29 cellular contexts compared by ENCODE assay signal in the genomic region with DNA sequence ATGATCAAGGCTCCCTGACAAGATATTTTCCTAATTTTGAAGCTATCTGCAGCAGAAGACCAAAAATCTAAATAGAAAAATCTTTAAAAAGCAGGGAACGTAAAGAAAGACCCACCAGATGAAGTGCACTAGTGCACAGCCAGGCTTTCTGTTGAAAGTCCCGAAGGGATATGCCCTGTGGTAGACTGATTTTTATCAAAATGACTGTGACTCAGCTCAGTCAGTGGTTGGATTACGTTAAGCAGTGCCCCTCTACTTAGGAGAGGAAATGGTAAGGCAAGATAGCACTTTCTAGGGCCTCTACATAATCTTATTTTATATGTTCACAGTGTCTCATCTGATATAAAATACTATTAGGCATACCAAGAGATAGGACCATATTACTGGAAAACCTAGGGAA.
"Had no signal": no experiment of that assay in that cellular context is flagged by ENCODE, and none has a peak within 500 bp of the region (broad histone marks: within the 10 kb centered on the region; RNA-seq: fewer than 3 reads in every experiment).

No MANE protein-coding gene starts in this region.

- H2AFZ ChIP-seq: parathyroid adenoma had no signal

- H3K9ac ChIP-seq: parathyroid adenoma had no signal

- H3K4me1 ChIP-seq: parathyroid adenoma, psoas muscle, thyroid gland, upper lobe of left lung, vagina had no signal

- H3K27me3 ChIP-seq: thyroid gland, upper lobe of left lung, vagina had no signal

- H3K4me2 ChIP-seq: smooth muscle cell had no signal

- H3K79me2 ChIP-seq: parathyroid adenoma had no signal

- H3K36me3 ChIP-seq: thyroid gland, upper lobe of left lung, vagina had no signal

- ATAC-seq: activated CD8-positive, alpha-beta T cell treated with anti-CD3 and anti-CD28 coated beads for 36 hours; activated T-cell treated with anti-CD3 and anti-CD28 coated beads, Interleukin-2, amount 50 U/mL, for 4 hours; activated T-helper 17 cell treated with anti-CD3 and anti-CD28 coated beads, Interleukin-2, amount 50 U/mL, for 72 hours; esophagus mucosa; naive thymus-derived CD8-positive, alpha-beta T cell; psoas muscle; stimulated activated memory B cell treated with anti-CD40 and anti-IgM and Interleukin-4, amounts not matched to agents 10 μg/mL and 1 μg/mL and 100 μg/mL, for 72 hours; stimulated activated naive CD8-positive, alpha-beta T cell treated with anti-CD3 and anti-CD28 coated beads, Interleukin-15, amount 100 ng/mL, for 72 hours had no signal

- H3K27ac ChIP-seq: parathyroid adenoma, psoas muscle, thyroid gland, upper lobe of left lung, vagina had no signal

- H3K9me3 ChIP-seq: psoas muscle, thyroid gland, upper lobe of left lung, vagina had no signal

- H3K4me3 ChIP-seq: psoas muscle, smooth muscle cell, thyroid gland, upper lobe of left lung, vagina had no signal

- DNase-seq: activated B cell treated with CpG ODN at 0.5 μM for 24 hours; activated CD4-positive, alpha-beta T cell treated with anti-CD3 and anti-CD28 coated beads, Interleukin-2, amount 50 U/mL, for 1 hour; activated CD8-positive, alpha-beta T cell treated with anti-CD3 and anti-CD28 coated beads for 36 hours; activated gamma-delta T cell treated with Interleukin-2 at 50 U/mL for 16 hours; activated naive CD4-positive, alpha-beta T cell treated with anti-CD3 and anti-CD28 coated beads, Interleukin-2, amount 50 U/mL, for 16 hours; activated T-cell treated with anti-CD3 and anti-CD28 coated beads, Interleukin-2, amount 50 U/mL, for 4 hours; amygdala; caudate nucleus; foreskin fibroblast; head of caudate nucleus; hypothalamus; immature natural killer cell; midbrain; naive thymus-derived CD8-positive, alpha-beta T cell; occipital lobe; psoas muscle; stimulated activated CD4-positive, alpha-beta T cell treated with anti-CD3 and anti-CD28 coated beads, Interleukin-1b, Interleukin-23, amount 100 ng/mL, for 48 hours; stimulated activated CD4-positive, alpha-beta T cell treated with anti-CD3 and anti-CD28 coated beads, Interleukin-4, amount 100 ng/mL, for 4 hours; stimulated activated CD8-positive, alpha-beta memory T cell treated with anti-CD3 and anti-CD28 coated beads, Interleukin-4, amount 100 ng/mL, for 48 hours; stimulated activated naive CD8-positive, alpha-beta T cell treated with anti-CD3 and anti-CD28 coated beads, Interleukin-15, amount 100 ng/mL, for 72 hours; substantia nigra; thyroid gland; upper lobe of left lung had no signal
